ENCODE assay signal across 35 cellular contexts in the genomic region with DNA sequence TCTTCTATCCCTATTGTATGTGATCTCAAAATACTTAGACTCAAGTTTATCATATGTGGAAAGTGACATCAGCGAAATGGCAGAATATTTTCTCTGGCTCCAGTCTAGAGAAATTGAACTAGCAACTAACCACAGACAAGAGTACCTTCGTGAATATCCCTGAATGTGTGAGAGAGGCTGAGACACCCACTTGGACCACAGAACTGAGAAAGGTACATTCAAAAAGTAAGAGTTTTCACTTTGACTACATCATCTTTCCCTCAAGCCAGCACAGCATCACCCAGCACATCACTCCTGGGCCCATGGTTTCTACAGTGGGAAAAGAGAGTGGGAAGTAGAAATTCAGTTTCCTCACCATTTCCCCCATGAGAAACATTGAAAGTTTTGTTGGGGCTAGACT.
"Had no signal": no experiment of that assay in that cellular context is flagged by ENCODE, and none has a peak within 500 bp of the region (broad histone marks: within the 10 kb centered on the region; RNA-seq: fewer than 3 reads in every experiment).

No MANE protein-coding gene starts in this region.

- H3K9me3 ChIP-seq: MG63 had no signal

- H3K4me2 ChIP-seq: KMS-11 had no signal

- H3K9ac ChIP-seq: KMS-11 had no signal

- H3K4me3 ChIP-seq: MG63 had no signal

- H3K27ac ChIP-seq: KMS-11 had no signal

- H3K27me3 ChIP-seq: MG63 had no signal

- DNase-seq: Karpas-422, Kasumi-1, MG63, MM.1S, MV-4-11, NCI-H1048, NCI-H1092, NCI-H1092 treated with DMSO at 0.1 percent for 48 hours, NCI-H1105, NCI-H1105 treated with DMSO at 0.1 percent for 48 hours, NCI-H1417, NCI-H1417 treated with DMSO at 0.1 percent for 48 hours, NCI-H1436, NCI-H1436 treated with DMSO at 0.1 percent for 48 hours, NCI-H146, NCI-H1694, NCI-H1694 treated with DMSO at 0.1 percent for 48 hours, NCI-H187, NCI-H187 treated with DMSO at 0.1 percent for 48 hours, NCI-H1930, NCI-H2029, NCI-H2029 treated with DMSO at 0.1 percent for 48 hours, NCI-H2081, NCI-H2081 treated with DMSO at 0.1 percent for 48 hours, NCI-H2107, NCI-H2171, NCI-H2171 treated with DMSO at 0.1 percent for 48 hours, NCI-H2227 treated with DMSO at 0.1 percent for 48 hours, NCI-H226, NCI-H345, NCI-H446, NCI-H446 treated with DMSO at 0.1 percent for 48 hours, NCI-H510A, NCI-H510A treated with DMSO at 0.1 percent for 48 hours had no signal

- H3K36me3 ChIP-seq: MG63 had no signal
